Comparison of ENCODE assay signal across 10 cellular contexts in the genomic region with DNA sequence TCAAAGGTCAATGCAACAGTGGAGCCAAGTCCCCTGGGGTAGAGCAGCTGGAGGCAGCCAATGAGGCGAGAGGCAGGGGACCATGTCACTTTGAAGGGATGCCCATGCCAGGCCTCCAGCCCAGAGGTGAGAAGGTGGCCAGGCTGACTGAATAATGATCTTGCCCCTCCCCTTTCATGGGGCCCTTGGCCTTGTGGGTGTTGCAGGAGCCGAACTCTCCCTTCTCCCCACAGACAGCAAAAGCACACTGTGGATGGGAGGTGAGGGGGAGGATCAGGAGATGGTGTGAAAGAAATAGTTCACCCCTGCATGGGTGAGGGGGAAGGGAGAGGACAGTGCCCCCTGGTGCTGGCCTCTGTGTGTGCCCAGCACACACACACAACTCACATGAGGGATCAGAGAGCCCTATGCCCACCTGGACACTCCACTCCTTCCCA. TPM values are rescaled to one million over a fixed set of nuclear protein-coding genes. Genes with fewer than 3 reads are reported as not detected.
A peak's percentile ranks its signal among the peaks of the same experiment; 100 is the strongest.
DNase-seq lines count a peak whose midpoint lies in the region; ATAC-seq, FAIRE-seq and TF ChIP-seq lines count a peak whose summit lies in the region.
"Had no signal": no experiment of that assay in that cellular context is flagged by ENCODE, and none has a peak within 500 bp of the region (broad histone marks: within the 10 kb centered on the region; RNA-seq: fewer than 3 reads in every experiment).

No MANE protein-coding gene starts in this region.

- H3K4me3 Mint-ChIP-seq in CD4-positive, alpha-beta T cell: no peak overlapping the region
- H3K4me3 Mint-ChIP-seq in HFFc6: no peak overlapping the region

- no peak overlapping the region for H3K27ac Mint-ChIP-seq in CD4-positive, alpha-beta T cell
- H3K27ac Mint-ChIP-seq in HFFc6: no peak overlapping the region

- no peak for FAIRE-seq in frontal cortex (lab: Jason Lieb, UNC)

- no peak for TF ChIP-seq POLR2A in right lobe of liver (IDR thresholded peaks at IDR 0.05)

- TF ChIP-seq CTCF in CD4-positive, alpha-beta T cell (IDR thresholded peaks at IDR 0.05): peak; percentile 43
- TF ChIP-seq CTCF in HFFc6 (IDR thresholded peaks at IDR 0.05) (peak; percentile 69), right lobe of liver (IDR thresholded peaks at IDR 0.05) (peak; percentile 12 to 29 (median 24))

- peak; percentile 37 for ATAC-seq in CD4-positive, alpha-beta T cell (ENCODE audit: poor library complexity)
- peak; percentile 7 to 27 (median 18) for ATAC-seq in right lobe of liver
- ATAC-seq: gastroesophageal sphincter had no signal

- H3K27me3 Mint-ChIP-seq in CD4-positive, alpha-beta T cell: peaks cover 15% of the 10 kb centered on the region
- peaks cover 67% of the 10 kb centered on the region for H3K27me3 Mint-ChIP-seq in HFFc6 (ENCODE audit: insufficient read depth)

- DNase-seq in CD4-positive, alpha-beta T cell: peak in 1 of 10 experiments; percentile 22
- DNase-seq in HFFc6 (no peak), right lobe of liver (no peak), frontal cortex (ENCODE audit: low spot score in 2 of 2) (no peak), GM03348 (ENCODE audit: low spot score) (no peak), NCI-H128 (lab: John Stamatoyannopoulos, UW; ENCODE audit: unreplicated experiment) (no peak), NOMO-1 treated with DMSO at 0.1 percent for 48 hours (lab: John Stamatoyannopoulos, UW; ENCODE audit: unreplicated experiment) (no peak)
- DNase-seq in activated naive CD4-positive, alpha-beta T cell treated with anti-CD3 and anti-CD28 coated beads, Interleukin-2, amount 50 U/mL, for 16 hours: peak; percentile 53

- H3K36me3 ChIP-seq in right lobe of liver: no peaks in the 10 kb centered on the region
- H3K36me3 ChIP-seq: gastroesophageal sphincter had no signal

- H3K9me3 ChIP-seq in CD4-positive, alpha-beta T cell (ENCODE audit: control insufficient read depth, low read length): no peaks in the 10 kb centered on the region
- no peaks in the 10 kb centered on the region for H3K9me3 ChIP-seq in right lobe of liver
- H3K9me3 ChIP-seq: gastroesophageal sphincter had no signal

- POLR2A ChIA-PET in CD4-positive, alpha-beta T cell (lab: Charles Lee): interaction anchor here (1.4 kb wide), 1 partner anchor 53 kb away, joined by 5 read pairs; no protein-coding TSS in a partner anchor

- H3K27me3 ChIP-seq in CD4-positive, alpha-beta T cell (ENCODE audit: control insufficient read depth, insufficient read depth, low read length): no peaks in the 10 kb centered on the region
- H3K27me3 ChIP-seq in right lobe of liver: peaks cover 0 to 17% of the 10 kb centered on the region in 2 donors

- H3K36me3 Mint-ChIP-seq in CD4-positive, alpha-beta T cell (ENCODE audit: low read depth): no peaks in the 10 kb centered on the region
- no peaks in the 10 kb centered on the region for H3K36me3 Mint-ChIP-seq in HFFc6 (ENCODE audit: low read depth)

- peaks cover 68% of the 10 kb centered on the region for H3K4me1 Mint-ChIP-seq in CD4-positive, alpha-beta T cell (ENCODE audit: low read depth)
- H3K4me1 Mint-ChIP-seq in HFFc6 (ENCODE audit: low read depth): peaks cover 52% of the 10 kb centered on the region

- CTCF ChIA-PET in CD4-positive, alpha-beta T cell (lab: Charles Lee): interaction anchor here (1.1 to 3.3 kb wide), 2 partner anchors 15 to 20 kb away, joined by 3 to 14 read pairs; partner anchors contain the start of gene TBX21

- H3K4me3 ChIP-seq in right lobe of liver: no peak overlapping the region
- H3K4me3 ChIP-seq: gastroesophageal sphincter had no signal

- no CpG with 5 or more reads among the region's 2 CpGs for WGBS in right lobe of liver (ENCODE audit: insufficient coverage, low coverage, low lambda C conversion rate, missing lambda C conversion rate)

- H3K4me1 ChIP-seq in right lobe of liver: peaks cover 0 to under 1% (median 0%) of the 10 kb centered on the region in 4 donors

- intact Hi-C loops in CD4-positive, alpha-beta T cell (cut with DNase I, micrococcal nuclease): loop anchor here in 1 of 2 experiments (1.0 kb wide), 1 partner anchor 53 kb away; no protein-coding TSS in a partner anchor
- intact Hi-C loops in right lobe of liver (cut with DNase I): no loop called here

- no peaks in the 10 kb centered on the region for H3K9me3 Mint-ChIP-seq in CD4-positive, alpha-beta T cell
- no peaks in the 10 kb centered on the region for H3K9me3 Mint-ChIP-seq in HFFc6

- H3K27ac ChIP-seq in CD4-positive, alpha-beta T cell (ENCODE audit: low read depth, low read length): no peak overlapping the region
- no peak overlapping the region for H3K27ac ChIP-seq in right lobe of liver
- H3K27ac ChIP-seq: gastroesophageal sphincter had no signal

RNA-seq across cellular contexts. Expression of gene TBX21, which starts 15.8 kb away (rescaled TPM):
- total RNA-seq in CD4-positive, alpha-beta T cell: 10 to 100 TPM; 10.6 to 12.3 TPM
- not detected for total RNA-seq in HFFc6 (2021; fragmentation: NEBNext Ultra II Directional; extraction: Animal tissue kit (Norgen Biotek cat#: 25700))
- total RNA-seq in right lobe of liver (under 1 TPM in 5 of 6 experiments, not detected in 1; 0.19 to 0.56 (median 0.24) TPM), frontal cortex (0.82 TPM)
- total RNA-seq: skeletal muscle tissue had no signal

RNA-seq across cellular contexts. Expression of gene TBKBP1, which starts 23.3 kb away (rescaled TPM):
- total RNA-seq in CD4-positive, alpha-beta T cell: 1 to 10 TPM; 2.4 to 3.0 TPM
- 1 to 10 TPM; 6.6 to 8.3 (median 7.7) TPM for total RNA-seq in HFFc6 (2021; fragmentation: NEBNext Ultra II Directional; extraction: Animal tissue kit (Norgen Biotek cat#: 25700))
- total RNA-seq in right lobe of liver (1 to 10 TPM; 1.2 to 3.2 (median 2.2) TPM), frontal cortex (13.9 TPM)
